In the genomic region with DNA sequence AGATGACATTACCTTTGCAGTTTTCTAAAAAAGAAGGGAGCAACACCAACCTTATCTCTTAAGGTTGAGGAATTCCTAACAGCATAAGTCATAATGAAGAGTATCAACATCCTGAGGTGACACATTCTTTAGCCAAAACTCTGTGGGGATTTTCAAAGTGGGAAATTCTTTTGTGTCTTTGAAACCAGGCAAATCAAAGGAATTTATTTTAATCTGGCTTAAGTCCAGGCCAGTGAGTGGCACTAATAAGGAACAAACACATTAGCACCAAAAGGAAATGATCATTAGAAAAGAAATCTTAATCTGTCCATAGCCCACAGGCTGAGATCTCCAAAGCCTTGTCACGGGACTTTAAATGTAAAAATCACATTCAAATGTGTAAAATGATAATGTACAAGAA, we compare ENCODE assay signal across 17 cellular contexts.
DNase-seq lines count a peak whose midpoint lies in the region; ATAC-seq and TF ChIP-seq lines count a peak whose summit lies in the region.
"Had no signal": no experiment of that assay in that cellular context is flagged by ENCODE, and none has a peak within 500 bp of the region (broad histone marks: within the 10 kb centered on the region; RNA-seq: fewer than 3 reads in every experiment).

No MANE protein-coding gene starts in this region.

- H3K27ac ChIP-seq in HUES48 (ENCODE audit: low read depth, low read length): peak overlapping the region; percentile 98
- H3K27ac ChIP-seq in ectodermal cell (ENCODE audit: insufficient read depth, low read depth, low read length, poor library complexity, severe bottlenecking): peak overlapping the region; percentile 47
- peak overlapping the region; percentile 93 for H3K27ac ChIP-seq in mesodermal cell (ENCODE audit: low read depth, low read length, severe bottlenecking)
- H3K27ac ChIP-seq in lower lobe of right lung: no peak overlapping the region
- H3K27ac ChIP-seq: tibial artery had no signal

- no peaks in the 10 kb centered on the region for H3K27me3 Mint-ChIP-seq in Caco-2 (ENCODE audit: insufficient read depth, unreplicated experiment)
- H3K27me3 Mint-ChIP-seq in activated naive CD8-positive, alpha-beta T cell treated with anti-CD3 and anti-CD28 coated beads for 36 hours: peaks cover 22% of the 10 kb centered on the region

- no peaks in the 10 kb centered on the region for H3K9me3 Mint-ChIP-seq in Caco-2 (ENCODE audit: unreplicated experiment)
- no peaks in the 10 kb centered on the region for H3K9me3 Mint-ChIP-seq in activated naive CD8-positive, alpha-beta T cell treated with anti-CD3 and anti-CD28 coated beads for 36 hours
- H3K9me3 Mint-ChIP-seq: activated CD4-positive, alpha-beta T cell treated with anti-CD3 and anti-CD28 coated beads, Interleukin-2, amount 10 ng/mL, durations not matched to agents 7 days and 5 days; CD4-positive, alpha-beta memory T cell had no signal

- CTCF ChIA-PET in Caco-2 (lab: Charles Lee): interaction anchor here (1.3 to 1.5 kb wide), 2 partner anchors 15 to 18 kb away, joined by 3 to 5 read pairs; no protein-coding TSS in a partner anchor

- H3K36me3 Mint-ChIP-seq in Caco-2 (ENCODE audit: insufficient read depth, unreplicated experiment): no peaks in the 10 kb centered on the region
- H3K36me3 Mint-ChIP-seq in activated naive CD8-positive, alpha-beta T cell treated with anti-CD3 and anti-CD28 coated beads for 36 hours: no peaks in the 10 kb centered on the region
- H3K36me3 Mint-ChIP-seq: CD4-positive, alpha-beta memory T cell had no signal

- peaks cover 18% of the 10 kb centered on the region for H3K4me1 Mint-ChIP-seq in Caco-2 (ENCODE audit: low read depth, unreplicated experiment)
- peaks cover 8% of the 10 kb centered on the region for H3K4me1 Mint-ChIP-seq in activated naive CD8-positive, alpha-beta T cell treated with anti-CD3 and anti-CD28 coated beads for 36 hours
- H3K4me1 Mint-ChIP-seq: activated CD4-positive, alpha-beta T cell treated with anti-CD3 and anti-CD28 coated beads, Interleukin-2, amount 10 ng/mL, durations not matched to agents 7 days and 5 days; CD4-positive, alpha-beta memory T cell had no signal

- H3K9ac ChIP-seq in HUES48 (ENCODE audit: low read depth, low read length): peak overlapping the region; percentile 62; the same call in 1 of the 2 replicates

- POLR2A ChIA-PET in Caco-2 (lab: Charles Lee): no interaction called here

- no peak overlapping the region for H3K4me3 Mint-ChIP-seq in Caco-2 (ENCODE audit: unreplicated experiment)
- no peak overlapping the region for H3K4me3 Mint-ChIP-seq in activated naive CD8-positive, alpha-beta T cell treated with anti-CD3 and anti-CD28 coated beads for 36 hours
- H3K4me3 Mint-ChIP-seq: activated CD4-positive, alpha-beta T cell treated with anti-CD3 and anti-CD28 coated beads, Interleukin-2, amount 10 ng/mL, durations not matched to agents 7 days and 5 days; CD4-positive, alpha-beta memory T cell had no signal

- no peak for ATAC-seq in lower lobe of right lung

- no peaks in the 10 kb centered on the region for H3K9me3 ChIP-seq in Caco-2
- H3K9me3 ChIP-seq in HUES48 (ENCODE audit: control insufficient read depth, insufficient read depth, low read length): no peaks in the 10 kb centered on the region
- H3K9me3 ChIP-seq in ectodermal cell (ENCODE audit: control insufficient read depth, low read length): no peaks in the 10 kb centered on the region
- H3K9me3 ChIP-seq in mesodermal cell (ENCODE audit: control insufficient read depth, low read length): no peaks in the 10 kb centered on the region
- H3K9me3 ChIP-seq in lower lobe of right lung: no peaks in the 10 kb centered on the region
- H3K9me3 ChIP-seq: tibial artery had no signal

- WGBS in ectodermal cell, 2 experiments: 0% methylated on average over 1 of the region's 1 CpG
- no CpG with 5 or more reads among the region's 1 CpG for WGBS in mesodermal cell (ENCODE audit: insufficient coverage in 2 of 2), 2 experiments

- H3K36me3 ChIP-seq in Caco-2 (ENCODE audit: control insufficient read depth, insufficient read depth, low read length) (no peaks in the 10 kb centered on the region), HUES48 (ENCODE audit: control insufficient read depth, insufficient read depth, low read length) (peaks cover 7% of the 10 kb centered on the region; the same call in 1 of the 2 replicates), ectodermal cell (ENCODE audit: control insufficient read depth, insufficient read depth, low read length) (no peaks in the 10 kb centered on the region), mesodermal cell (ENCODE audit: control insufficient read depth, insufficient read depth, low read length) (no peaks in the 10 kb centered on the region), lower lobe of right lung (no peaks in the 10 kb centered on the region)
- H3K36me3 ChIP-seq: tibial artery had no signal

- intact Hi-C loops in Caco-2 (cut with micrococcal nuclease; ENCODE audit: unreplicated experiment): loop anchor here (5.0 kb wide), 1 partner anchor 110 kb away; the partner anchor contains the start of genes LARP7 and ZGRF1
- intact Hi-C loops in lower lobe of right lung (cut with DNase I): no loop called here

- no peak overlapping the region for H3K4me3 ChIP-seq in Caco-2 (ENCODE audit: low read depth, low read length)
- peak overlapping the region; percentile 21; the same call in 1 of the 2 replicates for H3K4me3 ChIP-seq in HUES48 (ENCODE audit: low read depth, low read length)
- H3K4me3 ChIP-seq in ectodermal cell (ENCODE audit: insufficient read depth, low read depth, low read length): no peak overlapping the region
- no peak overlapping the region for H3K4me3 ChIP-seq in mesodermal cell (ENCODE audit: extremely low read depth, insufficient read depth, low read length, poor library complexity, severe bottlenecking)
- no peak overlapping the region for H3K4me3 ChIP-seq in lower lobe of right lung
- H3K4me3 ChIP-seq: tibial artery had no signal

- H3K4me1 ChIP-seq in Caco-2 (peaks cover 42% of the 10 kb centered on the region), HUES48 (ENCODE audit: control insufficient read depth, insufficient read depth, low read length) (peaks cover 42% of the 10 kb centered on the region), ectodermal cell (ENCODE audit: control insufficient read depth, insufficient read depth, low read length) (peaks cover 29% of the 10 kb centered on the region), mesodermal cell (ENCODE audit: control insufficient read depth, insufficient read depth, low read length, poor library complexity, severe bottlenecking) (peaks cover 51% of the 10 kb centered on the region), lower lobe of right lung (no peaks in the 10 kb centered on the region)
- H3K4me1 ChIP-seq: tibial artery had no signal

- H3K27ac Mint-ChIP-seq in Caco-2 (ENCODE audit: unreplicated experiment): peak overlapping the region; percentile 62
- no peak overlapping the region for H3K27ac Mint-ChIP-seq in activated naive CD8-positive, alpha-beta T cell treated with anti-CD3 and anti-CD28 coated beads for 36 hours
- H3K27ac Mint-ChIP-seq: activated CD4-positive, alpha-beta T cell treated with anti-CD3 and anti-CD28 coated beads, Interleukin-2, amount 10 ng/mL, durations not matched to agents 7 days and 5 days; CD4-positive, alpha-beta memory T cell had no signal

- BruUV-seq in Caco-2 (replicated peaks; lab: Mats Ljungman, UMichigan): no TSS peak

- H3K27me3 ChIP-seq in Caco-2 (replicated peaks; ENCODE audit: control insufficient read depth, insufficient read depth, low read length): no peaks in the 10 kb centered on the region
- H3K27me3 ChIP-seq in HUES48 (ENCODE audit: control insufficient read depth, insufficient read depth, low read length): no peaks in the 10 kb centered on the region
- no peaks in the 10 kb centered on the region for H3K27me3 ChIP-seq in ectodermal cell (ENCODE audit: control insufficient read depth, insufficient read depth, low read length, poor library complexity, severe bottlenecking)
- H3K27me3 ChIP-seq in lower lobe of right lung (ENCODE audit: low read depth): no peaks in the 10 kb centered on the region
- H3K27me3 ChIP-seq: tibial artery had no signal

- no peak for DNase-seq in Caco-2
- no peak for DNase-seq in activated naive CD8-positive, alpha-beta T cell treated with anti-CD3 and anti-CD28 coated beads for 36 hours
- no peak for DNase-seq in lower lobe of right lung
- no peak for DNase-seq in NCI-H345 (lab: John Stamatoyannopoulos, UW)
- no peak for DNase-seq in medulla oblongata (ENCODE audit: extremely low spot score)
- DNase-seq: activated CD4-positive, alpha-beta T cell treated with anti-CD3 and anti-CD28 coated beads, Interleukin-2, amount 10 ng/mL, durations not matched to agents 7 days and 5 days; activated CD8-positive, alpha-beta memory T cell treated with anti-CD3 and anti-CD28 coated beads, Interleukin-2, amount 50 U/mL, for 4 hours; aorta; CD4-positive, alpha-beta memory T cell; NCI-H1048; NCI-H2081 treated with DMSO at 0.1 percent for 48 hours; NCI-H524 treated with DMSO at 0.1 percent for 48 hours; stimulated activated naive CD4-positive, alpha-beta T cell; tibial artery had no signal

- no peak for TF ChIP-seq CTCF in Caco-2 (IDR thresholded peaks at IDR 0.05; ENCODE audit: insufficient read depth in 1 of 2, low read depth in 1 of 2, low read length in 1 of 2, severe bottlenecking in 1 of 2, unreplicated experiment in 1 of 2)
- TF ChIP-seq CTCF in lower lobe of right lung (IDR thresholded peaks at IDR 0.05): no peak
